Comparison of ENCODE assay signal across 8 cellular contexts in genomic region chr15:33722005-33722672, GRCh38.
DNase-seq lines count a peak whose midpoint lies in the region; ATAC-seq and TF ChIP-seq lines count a peak whose summit lies in the region.

No MANE protein-coding gene starts in this region.

- no peaks in the 10 kb centered on the region for H3K4me1 Mint-ChIP-seq in neural progenitor cell

- no peaks in the 10 kb centered on the region for H3K4me1 ChIP-seq in fibroblast of lung (ENCODE audit: control insufficient read depth, extremely low read depth, insufficient read depth, low read length)
- no peaks in the 10 kb centered on the region for H3K4me1 ChIP-seq in neural progenitor cell

- H3K9me3 Mint-ChIP-seq in neural progenitor cell: peaks cover 2% of the 10 kb centered on the region

- H3K9ac ChIP-seq in fibroblast of lung (ENCODE audit: insufficient read depth, low read length) (no peak overlapping the region), neural progenitor cell (no peak overlapping the region)

- TF ChIP-seq CTCF in fibroblast of lung (conservative IDR thresholded peaks at IDR 0.05 in 1 of 2, IDR thresholded peaks at IDR 0.05 in 1 of 2; ENCODE audit: low read depth in 1 of 2, low read length in 2 of 2): no peak
- no peak for TF ChIP-seq CTCF in dorsolateral prefrontal cortex (IDR thresholded peaks at IDR 0.05 in 54 of 56, conservative IDR thresholded peaks at IDR 0.05 in 2 of 56; ENCODE audit: low read depth in 1 of 56, partially characterized antibody in 56 of 56)
- TF ChIP-seq CTCF in neural progenitor cell (IDR thresholded peaks at IDR 0.05): no peak

- no peak overlapping the region for H3K4me2 ChIP-seq in fibroblast of lung (ENCODE audit: extremely low read depth, insufficient read depth, low read length)
- H3K4me2 ChIP-seq in neural progenitor cell: no peak overlapping the region

- H3K4me3 Mint-ChIP-seq in neural progenitor cell: no peak overlapping the region

- H3K4me3 ChIP-seq in fibroblast of lung (replicated peaks in 1 of 4; ENCODE audit: control extremely low read depth in 1 of 4, insufficient read depth in 1 of 4, low read depth in 3 of 4, low read length in 4 of 4) (no peak overlapping the region), dorsolateral prefrontal cortex (no peak overlapping the region), neural progenitor cell (no peak overlapping the region)

- no peaks in the 10 kb centered on the region for H3K9me3 ChIP-seq in fibroblast of lung (ENCODE audit: control insufficient read depth, insufficient read depth, low read depth, low read length)
- H3K9me3 ChIP-seq in neural progenitor cell (ENCODE audit: low read depth): no peaks in the 10 kb centered on the region

- no peak overlapping the region for H3K27ac Mint-ChIP-seq in neural progenitor cell

- ATAC-seq in GM21825 (IDR thresholded peaks at IDR 0.05; ENCODE audit: unreplicated experiment): peak; percentile 92

- no peak overlapping the region for H2AFZ ChIP-seq in fibroblast of lung (ENCODE audit: low read length)
- no peak overlapping the region for H2AFZ ChIP-seq in neural progenitor cell (replicated peaks)

- no peaks in the 10 kb centered on the region for H3K36me3 Mint-ChIP-seq in neural progenitor cell

- H3K27me3 ChIP-seq in fibroblast of lung (ENCODE audit: control insufficient read depth, insufficient read depth, low read length) (no peaks in the 10 kb centered on the region), dorsolateral prefrontal cortex (no peaks in the 10 kb centered on the region), neural progenitor cell (no peaks in the 10 kb centered on the region)

- no peaks in the 10 kb centered on the region for H3F3A ChIP-seq in neural progenitor cell (ENCODE audit: low read depth)

- H3K36me3 ChIP-seq in fibroblast of lung (ENCODE audit: control insufficient read depth, insufficient read depth, low read length) (no peaks in the 10 kb centered on the region), neural progenitor cell (no peaks in the 10 kb centered on the region)

- H4K20me1 ChIP-seq in fibroblast of lung (ENCODE audit: control insufficient read depth, extremely low read depth, insufficient read depth, low read length) (no peaks in the 10 kb centered on the region), neural progenitor cell (ENCODE audit: low read depth) (no peaks in the 10 kb centered on the region)

- H3K27me3 Mint-ChIP-seq in neural progenitor cell (ENCODE audit: insufficient read depth, low read depth): no peaks in the 10 kb centered on the region

- DNase-seq in ELR (ENCODE audit: low read depth) (peak; percentile 85), M059J (ENCODE audit: low read depth) (peak; percentile 77), fibroblast of lung (ENCODE audit: low read depth in 2 of 2) (peak; percentile 40 to 73), D341Med (ENCODE audit: low spot score) (no peak), dorsolateral prefrontal cortex (no peak), activated gamma-delta T cell treated with Interleukin-2 at 50 U/mL for 16 hours (no peak), neural progenitor cell (ENCODE audit: low spot score) (no peak)

- intact Hi-C loops in dorsolateral prefrontal cortex (cut with DNase I): no loop called here

- H3K79me2 ChIP-seq in fibroblast of lung (ENCODE audit: control insufficient read depth, insufficient read depth, low read length): no peaks in the 10 kb centered on the region
- H3K79me2 ChIP-seq in neural progenitor cell (ENCODE audit: low read depth): no peaks in the 10 kb centered on the region

- H3K27ac ChIP-seq in fibroblast of lung (ENCODE audit: insufficient read depth, low read length): no peak overlapping the region
- H3K27ac ChIP-seq in dorsolateral prefrontal cortex: no peak overlapping the region
- H3K27ac ChIP-seq in neural progenitor cell: no peak overlapping the region

Comparison
In these comparisons a context has a peak if more than half of its experiments do, and no peak if none do; other contexts are left out.
1. DNase-seq: peak in ELR (single experiment), M059J (single experiment) and fibroblast of lung (2 of 2); none in D341Med (single experiment), dorsolateral prefrontal cortex (0 of 10), activated gamma-delta T cell treated with Interleukin-2 at 50 U/mL for 16 hours (single experiment) and neural progenitor cell (single experiment).